Comparison of ENCODE assay signal across 8 cellular contexts in genomic region chr18:45879681-45880655, GRCh38. TPM values are rescaled to one million over a fixed set of nuclear protein-coding genes. Genes with fewer than 3 reads are reported as not detected.
A peak's percentile ranks its signal among the peaks of the same experiment; 100 is the strongest.
DNase-seq lines count a peak whose midpoint lies in the region; ATAC-seq and TF ChIP-seq lines count a peak whose summit lies in the region.

No MANE protein-coding gene starts in this region.

- no peak overlapping the region for H3K4me3 Mint-ChIP-seq in activated naive CD4-positive, alpha-beta T cell treated with anti-CD3 and anti-CD28 coated beads for 36 hours
- H3K4me3 Mint-ChIP-seq in progenitor cell of endocrine pancreas (ENCODE audit: low read depth), result no peak overlapping the region

- H3K4me3 ChIP-seq in DND-41 (ENCODE audit: low read depth in 1 of 2, low read length in 2 of 2) (no peak overlapping the region), vagina (no peak overlapping the region)

- H3K27ac Mint-ChIP-seq in activated naive CD4-positive, alpha-beta T cell treated with anti-CD3 and anti-CD28 coated beads for 36 hours, result no peak overlapping the region
- H3K27ac Mint-ChIP-seq in progenitor cell of endocrine pancreas, result peak overlapping the region; percentile 79

- H3K27ac ChIP-seq in DND-41 (ENCODE audit: low read length) (no peak overlapping the region), vagina (no peak overlapping the region)

- peaks cover 30% of the 10 kb centered on the region for H3K36me3 Mint-ChIP-seq in activated naive CD4-positive, alpha-beta T cell treated with anti-CD3 and anti-CD28 coated beads for 36 hours (ENCODE audit: low read depth)
- peaks cover 19% of the 10 kb centered on the region for H3K36me3 Mint-ChIP-seq in progenitor cell of endocrine pancreas (ENCODE audit: insufficient read depth)

- peak; percentile 99 for TF ChIP-seq CTCF in DND-41 (IDR thresholded peaks at IDR 0.05; ENCODE audit: borderline replicate concordance, extremely low read depth, low read length, poor library complexity, severe bottlenecking)
- peak; percentile 100 for TF ChIP-seq CTCF in progenitor cell of endocrine pancreas (IDR thresholded peaks at IDR 0.05; ENCODE audit: unreplicated experiment)
- TF ChIP-seq CTCF in vagina (IDR thresholded peaks at IDR 0.05), result peak; percentile 88 to 93 (median 93)

- ATAC-seq in DND-41 (ENCODE audit: insufficient read depth, low read depth) (peak; percentile 99), GM21576 (IDR thresholded peaks at IDR 0.05; ENCODE audit: unreplicated experiment) (peak; percentile 80), Right ventricle myocardium inferior (peak; percentile 90)

- no peak overlapping the region for H3K9ac ChIP-seq in DND-41 (ENCODE audit: low read depth, low read length)

- H3K9me3 ChIP-seq in DND-41 (ENCODE audit: insufficient read depth, low read length, severe bottlenecking) (peaks cover 3% of the 10 kb centered on the region), vagina (no peaks in the 10 kb centered on the region)

- H3K9me3 Mint-ChIP-seq in activated naive CD4-positive, alpha-beta T cell treated with anti-CD3 and anti-CD28 coated beads for 36 hours, result peaks cover 2% of the 10 kb centered on the region
- peaks cover 4% of the 10 kb centered on the region for H3K9me3 Mint-ChIP-seq in progenitor cell of endocrine pancreas (ENCODE audit: low read depth)

- H2AFZ ChIP-seq in DND-41 (ENCODE audit: low read depth, low read length), result no peak overlapping the region

- CTCF ChIA-PET in activated naive CD4-positive, alpha-beta T cell treated with anti-CD3 and anti-CD28 coated beads for 36 hours (lab: Charles Lee), result interaction anchor here (0.6 to 6.6 kb wide), 38 partner anchors 9 to 259 kb away, joined by 3 to 128 read pairs (median 5); partner anchors contain the start of genes PSTPIP2 and SLC14A1

- no peak overlapping the region for H3K4me2 ChIP-seq in DND-41 (ENCODE audit: insufficient read depth, low read length)

- H3K27me3 ChIP-seq in DND-41 (ENCODE audit: insufficient read depth, low read length, poor library complexity) (no peaks in the 10 kb centered on the region), vagina (no peaks in the 10 kb centered on the region)

- DNase-seq in DND-41, result peak; percentile 73
- DNase-seq in KG1 (lab: John Stamatoyannopoulos, UW), result peak; percentile 43
- DNase-seq in SK-MEL-5 (ENCODE audit: low read depth, low spot score), result peak; percentile 63
- peak; percentile 78 for DNase-seq in activated naive CD4-positive, alpha-beta T cell treated with anti-CD3 and anti-CD28 coated beads for 36 hours
- DNase-seq in Right ventricle myocardium inferior (ENCODE audit: missing footprints), result peak; percentile 88
- peak; percentile 69 for DNase-seq in progenitor cell of endocrine pancreas (ENCODE audit: low spot score, unreplicated experiment)
- DNase-seq in vagina (ENCODE audit: extremely low spot score in 2 of 2), result no peak

- intact Hi-C loops in activated naive CD4-positive, alpha-beta T cell treated with anti-CD3 and anti-CD28 coated beads for 36 hours (cut with micrococcal nuclease), result loop anchor here (1.0 to 10.0 kb wide), 7 partner anchors 31 to 325 kb away; no protein-coding TSS in a partner anchor
- intact Hi-C loops in Right ventricle myocardium inferior (cut with DNase I), result loop anchor here (1.0 kb wide), 1 partner anchor 189 kb away; no protein-coding TSS in a partner anchor
- intact Hi-C loops in vagina (cut with DNase I), result loop anchor here (10.0 kb wide), 1 partner anchor 195 kb away; no protein-coding TSS in a partner anchor

- H3K36me3 ChIP-seq in DND-41 (ENCODE audit: insufficient read depth, low read length) (peaks cover 74% of the 10 kb centered on the region), vagina (peaks cover 0 to 38% of the 10 kb centered on the region in 2 donors)

- H3K4me1 ChIP-seq in DND-41 (ENCODE audit: insufficient read depth, low read length) (no peaks in the 10 kb centered on the region), vagina (no peaks in the 10 kb centered on the region)

- no peaks in the 10 kb centered on the region for H4K20me1 ChIP-seq in DND-41 (ENCODE audit: insufficient read depth, low read length)

- in situ Hi-C loops in SK-MEL-5 (cut with HindIII; ENCODE audit: low pct_unique_long_range_greater_than_20kb, low sequenced_read_pairs), result no loop called here

- no peak for TF ChIP-seq POLR2A in vagina (IDR thresholded peaks at IDR 0.05)

- peaks cover 15% of the 10 kb centered on the region for H3K4me1 Mint-ChIP-seq in activated naive CD4-positive, alpha-beta T cell treated with anti-CD3 and anti-CD28 coated beads for 36 hours (ENCODE audit: low read depth)
- no peaks in the 10 kb centered on the region for H3K4me1 Mint-ChIP-seq in progenitor cell of endocrine pancreas (ENCODE audit: low read depth)

- no peaks in the 10 kb centered on the region for H3K27me3 Mint-ChIP-seq in activated naive CD4-positive, alpha-beta T cell treated with anti-CD3 and anti-CD28 coated beads for 36 hours (ENCODE audit: low read depth)
- H3K27me3 Mint-ChIP-seq in progenitor cell of endocrine pancreas, result no peaks in the 10 kb centered on the region

- H3K79me2 ChIP-seq in DND-41 (ENCODE audit: insufficient read depth, low read length), result no peaks in the 10 kb centered on the region

RNA-seq across cellular contexts. Expression of gene SIGLEC15, which starts 54.5 kb away (rescaled TPM):
- 0.05 TPM in 1 of 2 replicates, not detected in the other for total RNA-seq in SK-MEL-5 (2014; rRNA removed; shearing (Covaris generic))
- not detected in 2 replicates for polyA plus RNA-seq in SK-MEL-5 (2015; cell fraction: cytosol; rRNA removed)
- polyA plus RNA-seq in SK-MEL-5 (2015; cell fraction: nucleus; rRNA removed), result not detected in 2 replicates
- not detected for total RNA-seq in activated naive CD4-positive, alpha-beta T cell treated with anti-CD3 and anti-CD28 coated beads for 36 hours
- not detected for total RNA-seq in Right ventricle myocardium inferior
- total RNA-seq in progenitor cell of endocrine pancreas, result not detected in 2 replicates
- total RNA-seq in vagina, result not detected

Comparison
In these comparisons a context has a peak if more than half of its experiments do, and no peak if none do; other contexts are left out.
1. DNase-seq: peak in DND-41 (single experiment), KG1 (single experiment), SK-MEL-5 (single experiment), activated naive CD4-positive, alpha-beta T cell treated with anti-CD3 and anti-CD28 coated beads for 36 hours (single experiment), Right ventricle myocardium inferior (single experiment) and progenitor cell of endocrine pancreas (single experiment); none in vagina (0 of 2).
2. Peak in every context shown above with its lines, with median percentiles within 50 percentile points of each other: ATAC-seq and CTCF ChIP-seq.